11 cellular contexts compared by ENCODE assay signal in genomic region chr12:116863275-116863767, GRCh38. TPM values are rescaled to one million over a fixed set of nuclear protein-coding genes. Genes with fewer than 3 reads are reported as not detected.
DNase-seq lines count a peak whose midpoint lies in the region; ATAC-seq and TF ChIP-seq lines count a peak whose summit lies in the region.
"Had no signal": no experiment of that assay in that cellular context is flagged by ENCODE, and none has a peak within 500 bp of the region (broad histone marks: within the 10 kb centered on the region; RNA-seq: fewer than 3 reads in every experiment).

No MANE protein-coding gene starts in this region.

- no peak overlapping the region for H3K23ac ChIP-seq in neuronal stem cell (ENCODE audit: low read depth, low read length, poor library complexity)

- no peak overlapping the region for H2BK120ac ChIP-seq in neuronal stem cell (ENCODE audit: low read depth, low read length)

- no peak overlapping the region for H3K4me3 ChIP-seq in fibroblast of mammary gland (ENCODE audit: control insufficient read depth, low read depth, low read length)
- no peak overlapping the region for H3K4me3 ChIP-seq in testis
- H3K4me3 ChIP-seq in neuronal stem cell (ENCODE audit: low read length in 2 of 2): no peak overlapping the region

- no peak overlapping the region for H2AK5ac ChIP-seq in neuronal stem cell (ENCODE audit: low read depth, low read length)

- DNase-seq in activated T-cell treated with anti-CD3 and anti-CD28 coated beads, Interleukin-2, amount 50 U/mL, for 24 hours: peak; percentile 33
- no peak for DNase-seq in activated T-cell treated with anti-CD3 and anti-CD28 coated beads, Interleukin-2, amount 50 U/mL, for 1 hour
- DNase-seq in NAMALWA (ENCODE audit: low spot score) (peak; percentile 66), fibroblast of mammary gland (ENCODE audit: low read depth) (peak; percentile 77), testis (peak; percentile 42), neuronal stem cell (ENCODE audit: low spot score) (no peak)
- DNase-seq in activated T-helper 2 cell treated with anti-CD3 and anti-CD28 coated beads, Interferon-gamma antibody, Interleukin-2, Interleukin-4, amounts not matched to agents 10 μg/mL and 5 μg/mL and 100 μg/mL, durations not matched to agents 14 hours and 24 hours and 36 hours (ENCODE audit: low spot score): no peak
- DNase-seq: activated CD4-positive, alpha-beta T cell treated with anti-CD3 and anti-CD28 coated beads, Interleukin-2, amount 50 U/mL, for 1 hour; hypothalamus; stimulated activated CD4-positive, alpha-beta T cell treated with anti-CD3 and anti-CD28 coated beads, Interleukin-4, amount 100 ng/mL, for 4 hours had no signal

- H3K36me3 ChIP-seq in testis (ENCODE audit: low read depth, missing control alignments) (no peaks in the 10 kb centered on the region), neuronal stem cell (replicated peaks in 1 of 2; ENCODE audit: control insufficient read depth in 2 of 2, insufficient read depth in 2 of 2, low read length in 2 of 2) (no peaks in the 10 kb centered on the region)

- H2BK12ac ChIP-seq in neuronal stem cell (ENCODE audit: low read length): no peak overlapping the region

- no peak overlapping the region for H3K14ac ChIP-seq in neuronal stem cell (ENCODE audit: low read length)

- H3K9me3 Mint-ChIP-seq in activated T-cell treated with anti-CD3 and anti-CD28 coated beads, Interleukin-2, amount 50 U/mL, for 24 hours: peaks cover 2% of the 10 kb centered on the region
- H3K9me3 Mint-ChIP-seq in activated T-helper 2 cell treated with anti-CD3 and anti-CD28 coated beads, Interferon-gamma antibody, Interleukin-2, Interleukin-4, amounts not matched to agents 10 μg/mL and 5 μg/mL and 100 μg/mL, durations not matched to agents 14 hours and 24 hours and 36 hours: no peaks in the 10 kb centered on the region

- H3K27me3 ChIP-seq in testis (no peaks in the 10 kb centered on the region), neuronal stem cell (ENCODE audit: control insufficient read depth in 3 of 3, insufficient read depth in 3 of 3, low read depth in 1 of 3, low read length in 3 of 3) (no peaks in the 10 kb centered on the region)

- intact Hi-C loops in testis (cut with DNase I; ENCODE audit: low total_unique reads): no loop called here
- intact Hi-C loops in activated T-helper 2 cell treated with anti-CD3 and anti-CD28 coated beads, Interferon-gamma antibody, Interleukin-2, Interleukin-4, amounts not matched to agents 10 μg/mL and 5 μg/mL and 100 μg/mL, durations not matched to agents 14 hours and 24 hours and 36 hours (cut with micrococcal nuclease): no loop called here

- no peak overlapping the region for H2BK5ac ChIP-seq in neuronal stem cell (ENCODE audit: low read length)

- no peak overlapping the region for H3K9ac ChIP-seq in neuronal stem cell (ENCODE audit: low read depth, low read length, poor library complexity)

- H2BK15ac ChIP-seq in neuronal stem cell (ENCODE audit: low read length): no peak overlapping the region

- no peak for TF ChIP-seq POLR2A in testis (IDR thresholded peaks at IDR 0.05)

- ATAC-seq in GM18511 (IDR thresholded peaks at IDR 0.05; ENCODE audit: unreplicated experiment): no peak

- H3K18ac ChIP-seq in neuronal stem cell (ENCODE audit: low read length): no peak overlapping the region

- H3K4me1 ChIP-seq in testis (peaks cover 18% of the 10 kb centered on the region), neuronal stem cell (ENCODE audit: control insufficient read depth in 2 of 2, insufficient read depth in 1 of 2, low read depth in 1 of 2, low read length in 2 of 2) (peaks cover 4 to 30% of the 10 kb centered on the region in 2 donors)

- no peaks in the 10 kb centered on the region for H3K36me3 Mint-ChIP-seq in activated T-cell treated with anti-CD3 and anti-CD28 coated beads, Interleukin-2, amount 50 U/mL, for 24 hours (ENCODE audit: low read depth)
- no peaks in the 10 kb centered on the region for H3K36me3 Mint-ChIP-seq in activated T-helper 2 cell treated with anti-CD3 and anti-CD28 coated beads, Interferon-gamma antibody, Interleukin-2, Interleukin-4, amounts not matched to agents 10 μg/mL and 5 μg/mL and 100 μg/mL, durations not matched to agents 14 hours and 24 hours and 36 hours (ENCODE audit: low read depth)

- H3K4me3 Mint-ChIP-seq in activated T-cell treated with anti-CD3 and anti-CD28 coated beads, Interleukin-2, amount 50 U/mL, for 24 hours: no peak overlapping the region
- no peak overlapping the region for H3K4me3 Mint-ChIP-seq in activated T-helper 2 cell treated with anti-CD3 and anti-CD28 coated beads, Interferon-gamma antibody, Interleukin-2, Interleukin-4, amounts not matched to agents 10 μg/mL and 5 μg/mL and 100 μg/mL, durations not matched to agents 14 hours and 24 hours and 36 hours (ENCODE audit: low read depth)

- H2AFZ ChIP-seq in neuronal stem cell (ENCODE audit: low read length): no peak overlapping the region

- H3K79me1 ChIP-seq in neuronal stem cell (ENCODE audit: low read depth, low read length): no peaks in the 10 kb centered on the region

- no peak overlapping the region for H4K91ac ChIP-seq in neuronal stem cell (ENCODE audit: low read depth, low read length, poor library complexity)

- no peak overlapping the region for H3K4ac ChIP-seq in neuronal stem cell (ENCODE audit: low read length)

- H3K27me3 Mint-ChIP-seq in activated T-cell treated with anti-CD3 and anti-CD28 coated beads, Interleukin-2, amount 50 U/mL, for 24 hours: peaks cover 24% of the 10 kb centered on the region
- H3K27me3 Mint-ChIP-seq in activated T-helper 2 cell treated with anti-CD3 and anti-CD28 coated beads, Interferon-gamma antibody, Interleukin-2, Interleukin-4, amounts not matched to agents 10 μg/mL and 5 μg/mL and 100 μg/mL, durations not matched to agents 14 hours and 24 hours and 36 hours (ENCODE audit: low read depth): peaks cover 19% of the 10 kb centered on the region

- H3K9me3 ChIP-seq in testis (no peaks in the 10 kb centered on the region), neuronal stem cell (replicated peaks in 1 of 2; ENCODE audit: control insufficient read depth in 2 of 2, insufficient read depth in 1 of 2, low read depth in 1 of 2, low read length in 2 of 2) (no peaks in the 10 kb centered on the region)

- 58 to 61% methylated on average over 6 of the region's 6 CpGs for WGBS in testis, 2 donors
- WGBS in neuronal stem cell (ENCODE audit: extremely low coverage in 2 of 2, insufficient read length in 2 of 2, insufficient replicate concordance in 1 of 2), 2 donors: no CpG with 5 or more reads among the region's 6 CpGs

- no peak overlapping the region for H3K27ac Mint-ChIP-seq in activated T-cell treated with anti-CD3 and anti-CD28 coated beads, Interleukin-2, amount 50 U/mL, for 24 hours
- no peak overlapping the region for H3K27ac Mint-ChIP-seq in activated T-helper 2 cell treated with anti-CD3 and anti-CD28 coated beads, Interferon-gamma antibody, Interleukin-2, Interleukin-4, amounts not matched to agents 10 μg/mL and 5 μg/mL and 100 μg/mL, durations not matched to agents 14 hours and 24 hours and 36 hours

- H3K27ac ChIP-seq in testis: no peak overlapping the region
- H3K27ac ChIP-seq in neuronal stem cell (replicated peaks; ENCODE audit: low read length): no peak overlapping the region

- peaks cover 4% of the 10 kb centered on the region for H3K4me1 Mint-ChIP-seq in activated T-cell treated with anti-CD3 and anti-CD28 coated beads, Interleukin-2, amount 50 U/mL, for 24 hours (ENCODE audit: low read depth)
- peaks cover 5% of the 10 kb centered on the region for H3K4me1 Mint-ChIP-seq in activated T-helper 2 cell treated with anti-CD3 and anti-CD28 coated beads, Interferon-gamma antibody, Interleukin-2, Interleukin-4, amounts not matched to agents 10 μg/mL and 5 μg/mL and 100 μg/mL, durations not matched to agents 14 hours and 24 hours and 36 hours (ENCODE audit: low read depth)

- peak; percentile 61 for TF ChIP-seq CTCF in fibroblast of mammary gland (conservative IDR thresholded peaks at IDR 0.05; ENCODE audit: control insufficient read depth, insufficient read depth, low read depth, low read length)
- TF ChIP-seq CTCF in testis (IDR thresholded peaks at IDR 0.05): peak; percentile 18 to 61 (median 47)

- no peak overlapping the region for H3K4me2 ChIP-seq in neuronal stem cell (ENCODE audit: insufficient read depth, low read length, poor library complexity, severe bottlenecking)

- no peak overlapping the region for H4K8ac ChIP-seq in neuronal stem cell (ENCODE audit: low read depth, low read length)

RNA-seq across cellular contexts. Expression of gene HRK, which starts 17.9 kb away (rescaled TPM):
- 1 to 10 TPM; 1.4 to 2.5 TPM for total RNA-seq in testis
- 0.57 TPM for polyA plus RNA-seq in testis (ENCODE audit: insufficient read depth, low read depth, low replicate concordance)
- total RNA-seq in activated T-helper 2 cell treated with anti-CD3 and anti-CD28 coated beads, Interferon-gamma antibody, Interleukin-2, Interleukin-4, amounts not matched to agents 10 μg/mL and 5 μg/mL and 100 μg/mL, durations not matched to agents 14 hours and 24 hours and 36 hours: not detected in 2 replicates
- 0.08 TPM for polyA plus RNA-seq in neuronal stem cell (2013, experiment 1 of 2)
- 0.06 TPM for polyA plus RNA-seq in neuronal stem cell (2013, experiment 2 of 2)

RNA-seq across cellular contexts. Expression of gene FBXW8, which starts 47.4 kb away (rescaled TPM):
- 10 to 100 TPM; 31.0 to 32.8 TPM for total RNA-seq in testis
- 11.1 TPM for polyA plus RNA-seq in testis (ENCODE audit: insufficient read depth, low read depth, low replicate concordance)
- 3.3 and 3.5 TPM in 2 replicates for total RNA-seq in activated T-helper 2 cell treated with anti-CD3 and anti-CD28 coated beads, Interferon-gamma antibody, Interleukin-2, Interleukin-4, amounts not matched to agents 10 μg/mL and 5 μg/mL and 100 μg/mL, durations not matched to agents 14 hours and 24 hours and 36 hours
- 19.9 TPM for polyA plus RNA-seq in neuronal stem cell (2013, experiment 1 of 2)
- polyA plus RNA-seq in neuronal stem cell (2013, experiment 2 of 2): 19.3 TPM

Comparison
In these comparisons a context has a peak if more than half of its experiments do, and no peak if none do; other contexts are left out.
1. DNase-seq: peak in activated T-cell treated with anti-CD3 and anti-CD28 coated beads, Interleukin-2, amount 50 U/mL, for 24 hours (single experiment), NAMALWA (single experiment), fibroblast of mammary gland (single experiment) and testis (single experiment); none in activated T-cell treated with anti-CD3 and anti-CD28 coated beads, Interleukin-2, amount 50 U/mL, for 1 hour (single experiment), activated T-helper 2 cell treated with anti-CD3 and anti-CD28 coated beads, Interferon-gamma antibody, Interleukin-2, Interleukin-4, amounts not matched to agents 10 μg/mL and 5 μg/mL and 100 μg/mL, durations not matched to agents 14 hours and 24 hours and 36 hours (single experiment) and neuronal stem cell (single experiment).